8 cellular contexts compared by ENCODE assay signal in the genomic region with DNA sequence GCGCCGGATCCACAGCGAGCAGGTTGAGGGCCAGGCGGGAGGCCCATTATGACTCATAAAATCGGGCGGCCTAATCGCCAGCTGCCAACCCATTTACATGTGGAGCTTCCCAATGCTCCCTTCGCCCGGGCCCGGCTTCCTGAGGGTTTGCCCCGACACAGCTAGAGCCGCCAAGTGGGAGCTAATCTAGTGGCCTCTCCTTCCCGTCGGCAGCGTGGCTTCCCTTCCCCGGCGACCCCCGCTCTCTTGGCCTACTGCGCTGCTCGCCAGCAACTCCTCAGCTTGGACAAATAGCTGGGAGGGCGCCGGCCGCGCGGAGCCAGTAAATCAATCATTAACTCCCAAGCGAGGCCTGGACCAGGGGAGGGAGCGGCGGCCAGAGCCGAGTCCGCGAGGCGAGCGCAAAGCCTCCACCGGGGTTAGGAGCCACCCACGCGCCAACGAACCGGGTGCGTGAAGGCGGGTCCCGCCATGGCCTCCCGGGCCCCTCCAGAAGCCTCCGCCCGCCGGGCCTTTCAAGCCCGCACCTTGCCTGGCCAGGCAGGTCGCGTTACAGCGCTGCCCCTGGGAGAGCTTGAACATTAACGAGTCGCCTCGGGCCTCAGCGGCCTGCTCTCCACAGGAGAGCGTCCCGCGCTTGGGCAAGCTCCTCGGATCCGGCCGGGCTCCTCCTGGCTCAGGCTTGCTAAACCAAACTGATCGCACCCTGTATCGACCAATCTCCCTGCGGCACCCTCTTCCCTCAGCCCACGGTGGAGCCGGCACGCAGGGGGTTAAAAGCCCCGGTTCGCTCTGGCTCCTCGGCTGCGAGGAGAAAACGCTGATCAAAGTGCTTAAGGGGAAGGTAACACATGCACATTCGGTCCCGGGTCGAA.
DNase-seq lines count a peak whose midpoint lies in the region; ATAC-seq and TF ChIP-seq lines count a peak whose summit lies in the region.

No MANE protein-coding gene starts in this region.

- peaks cover 9% of the 10 kb centered on the region for H3K4me1 Mint-ChIP-seq in stimulated activated naive CD8-positive, alpha-beta T cell treated with anti-CD3 and anti-CD28 coated beads, Interleukin-15, Interleukin-2, amounts not matched to agents 100 ng/mL and 50 ng/mL, for 24 hours (ENCODE audit: low read depth)

- peak overlapping the region; percentile 26 for H2AFZ ChIP-seq in neuron (ENCODE audit: low read depth, low read length)

- no peak for TF ChIP-seq CTCF in fibroblast of pulmonary artery (IDR thresholded peaks at IDR 0.05; ENCODE audit: low read length, missing control alignments)

- no peaks in the 10 kb centered on the region for H3K9me3 ChIP-seq in neuron (ENCODE audit: low read length)

- no peaks in the 10 kb centered on the region for H3K27me3 ChIP-seq in neuron (ENCODE audit: insufficient read depth, low read length)

- no peak overlapping the region for H3K27ac Mint-ChIP-seq in stimulated activated naive CD8-positive, alpha-beta T cell treated with anti-CD3 and anti-CD28 coated beads, Interleukin-15, Interleukin-2, amounts not matched to agents 100 ng/mL and 50 ng/mL, for 24 hours

- no peak for DNase-seq in stimulated activated naive CD8-positive, alpha-beta T cell treated with anti-CD3 and anti-CD28 coated beads, Interleukin-15, Interleukin-2, amounts not matched to agents 100 U/mL and 50 U/mL, for 24 hours
- DNase-seq in SW480 (ENCODE audit: low spot score) = peak; percentile 84
- DNase-seq in fibroblast of pulmonary artery (ENCODE audit: low read depth) = no peak
- DNase-seq in epidermal melanocyte (ENCODE audit: insufficient read length, low spot score) = no peak
- no peak for DNase-seq in NCI-H2029 (lab: John Stamatoyannopoulos, UW)

- H3K36me3 ChIP-seq in neuron (ENCODE audit: insufficient read depth, low read length) = no peaks in the 10 kb centered on the region

- peaks cover 7% of the 10 kb centered on the region for H3K4me1 ChIP-seq in neuron (ENCODE audit: insufficient read depth, low read length)

- no peaks in the 10 kb centered on the region for H3K36me3 Mint-ChIP-seq in stimulated activated naive CD8-positive, alpha-beta T cell treated with anti-CD3 and anti-CD28 coated beads, Interleukin-15, Interleukin-2, amounts not matched to agents 100 ng/mL and 50 ng/mL, for 24 hours (ENCODE audit: low read depth)

- H3K9me3 Mint-ChIP-seq in stimulated activated naive CD8-positive, alpha-beta T cell treated with anti-CD3 and anti-CD28 coated beads, Interleukin-15, Interleukin-2, amounts not matched to agents 100 ng/mL and 50 ng/mL, for 24 hours = no peaks in the 10 kb centered on the region

- H3K27me3 Mint-ChIP-seq in stimulated activated naive CD8-positive, alpha-beta T cell treated with anti-CD3 and anti-CD28 coated beads, Interleukin-15, Interleukin-2, amounts not matched to agents 100 ng/mL and 50 ng/mL, for 24 hours = peaks cover 3% of the 10 kb centered on the region

- peak overlapping the region; percentile 19 for H3K4me3 ChIP-seq in fibroblast of pulmonary artery (replicated peaks; ENCODE audit: low read depth, low read length)
- peak overlapping the region; percentile 62 for H3K4me3 ChIP-seq in neuron (ENCODE audit: low read length)

- peak overlapping the region; percentile 57 for H3K4me3 Mint-ChIP-seq in stimulated activated naive CD8-positive, alpha-beta T cell treated with anti-CD3 and anti-CD28 coated beads, Interleukin-15, Interleukin-2, amounts not matched to agents 100 ng/mL and 50 ng/mL, for 24 hours

- no peak for ATAC-seq in stimulated activated naive CD8-positive, alpha-beta T cell treated with anti-CD3 and anti-CD28 coated beads, Interleukin-15, Interleukin-2, amounts not matched to agents 100 U/mL and 50 U/mL, for 24 hours
- no peak for ATAC-seq in GM19324 (IDR thresholded peaks at IDR 0.05; ENCODE audit: low FRiP score, unreplicated experiment)
